In the genomic region with DNA sequence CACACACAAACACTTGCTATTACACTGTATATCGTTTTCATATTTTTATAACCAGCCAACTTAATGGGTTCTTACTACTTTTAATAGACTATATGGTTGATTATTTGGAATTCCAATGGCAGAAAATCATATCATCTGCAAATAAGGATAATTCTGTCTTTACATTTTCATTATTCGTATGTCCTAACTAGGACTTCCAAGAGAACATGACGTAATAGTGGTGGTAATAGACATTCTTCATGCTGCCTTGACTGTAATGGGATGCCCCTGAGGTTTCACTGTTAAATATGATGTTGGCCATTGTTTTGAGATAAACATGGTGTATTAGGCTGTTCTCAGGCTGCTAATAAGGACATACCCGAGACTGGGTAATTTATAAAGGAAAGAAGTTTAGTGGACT, we compare ENCODE assay signal across 8 cellular contexts. TPM values are rescaled to one million over a fixed set of nuclear protein-coding genes. Genes with fewer than 3 reads are reported as not detected.
"Had no signal": no experiment of that assay in that cellular context is flagged by ENCODE, and none has a peak within 500 bp of the region (broad histone marks: within the 10 kb centered on the region; RNA-seq: fewer than 3 reads in every experiment).

No MANE protein-coding gene starts in this region.

- ATAC-seq: GM23338 had no signal

- H3K27me3 Mint-ChIP-seq: IgD-negative memory B cell had no signal

- H3K4me3 ChIP-seq: GM23338 had no signal

- H3K9me3 Mint-ChIP-seq: GM23338, H9, IgD-negative memory B cell had no signal

- H3K27ac Mint-ChIP-seq: GM23338, IgD-negative memory B cell had no signal

- DNase-seq: H9, HCEC 1CT had no signal

- FAIRE-seq: H1, H54, HTR-8/SVneo had no signal

- H3K4me1 Mint-ChIP-seq: GM23338, IgD-negative memory B cell had no signal

- H3K4me2 ChIP-seq: GM23338 had no signal

- H2AFZ ChIP-seq: GM23338 had no signal

- H3K36me3 Mint-ChIP-seq: IgD-negative memory B cell had no signal

- H3K4me3 Mint-ChIP-seq: GM23338, H9, IgD-negative memory B cell had no signal

RNA-seq across cellular contexts. Expression of gene DYNAP, which starts 45.2 kb away (rescaled TPM):
- total RNA-seq: HT-29 had no signal
- polyA plus RNA-seq: IgD-negative memory B cell had no signal
